ENCODE assay signal across 10 cellular contexts in the genomic region with DNA sequence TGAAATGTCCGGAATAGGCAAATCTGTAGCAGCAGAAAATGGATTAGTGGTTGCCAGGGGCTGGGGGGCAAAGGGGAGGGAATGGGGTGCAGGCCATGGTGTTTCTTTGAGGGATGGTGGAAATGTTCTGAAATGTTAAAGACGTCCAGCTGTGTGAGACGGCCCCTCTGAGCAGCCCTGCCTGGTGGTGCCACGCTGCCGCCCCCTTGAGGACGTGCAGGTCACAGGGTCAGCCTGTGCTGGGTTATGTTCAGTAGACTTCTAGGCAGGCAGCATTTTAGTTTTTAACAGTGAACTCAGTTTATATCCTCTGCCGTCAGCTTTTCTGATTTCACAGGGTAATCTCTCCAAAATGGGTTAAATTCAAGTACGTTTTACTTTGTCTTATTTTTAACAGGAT. TPM values are rescaled to one million over a fixed set of nuclear protein-coding genes. Genes with fewer than 3 reads are reported as not detected.
DNase-seq lines count a peak whose midpoint lies in the region; ATAC-seq, FAIRE-seq and TF ChIP-seq lines count a peak whose summit lies in the region.
"Had no signal": no experiment of that assay in that cellular context is flagged by ENCODE, and none has a peak within 500 bp of the region (broad histone marks: within the 10 kb centered on the region; RNA-seq: fewer than 3 reads in every experiment).

No MANE protein-coding gene starts in this region.

- no peak overlapping the region for H3K4me3 ChIP-seq in small intestine (ENCODE audit: low read depth in 1 of 2, low read length in 2 of 2)

- DNase-seq in SIG-M5 treated with dmso at 0.1 percent for 504 hours (lab: John Stamatoyannopoulos, UW; ENCODE audit: unreplicated experiment) (peak; percentile 4), SIG-M5 (lab: John Stamatoyannopoulos, UW) (no peak), endothelial cell (ENCODE audit: low spot score) (peak; percentile 56), small intestine (no peak), 8988T (no peak)
- DNase-seq in T-helper 2 cell treated with Interferon-gamma antibody and Interleukin-4, amounts not matched to agents 5 μg/mL and 100 μg/mL, for 36 hours (ENCODE audit: low spot score) = peak; percentile 26

- peak overlapping the region; percentile 70 for H3K4me3 Mint-ChIP-seq in T-helper 2 cell treated with Interferon-gamma antibody and Interleukin-4, amounts not matched to agents 5 μg/mL and 100 μg/mL, for 36 hours
- H3K4me3 Mint-ChIP-seq in endothelial cell (ENCODE audit: unreplicated experiment) = no peak overlapping the region
- H3K4me3 Mint-ChIP-seq in stimulated activated memory B cell treated with anti-CD40 and anti-IgM and Interleukin-4, amounts not matched to agents 10 μg/mL and 1 μg/mL and 100 μg/mL, for 72 hours = peak overlapping the region; percentile 36

- TF ChIP-seq CTCF in endothelial cell (IDR thresholded peaks at IDR 0.05; ENCODE audit: unreplicated experiment) = peak; percentile 23

- 51 to 65% (median 52%) methylated on average over 8 of the region's 8 CpGs for WGBS in small intestine, 3 donors

- H3K9me3 Mint-ChIP-seq in T-helper 2 cell treated with Interferon-gamma antibody and Interleukin-4, amounts not matched to agents 5 μg/mL and 100 μg/mL, for 36 hours = no peaks in the 10 kb centered on the region
- H3K9me3 Mint-ChIP-seq in endothelial cell (ENCODE audit: unreplicated experiment) = no peaks in the 10 kb centered on the region
- H3K9me3 Mint-ChIP-seq in stimulated activated memory B cell treated with anti-CD40 and anti-IgM and Interleukin-4, amounts not matched to agents 10 μg/mL and 1 μg/mL and 100 μg/mL, for 72 hours = no peaks in the 10 kb centered on the region

- peaks cover 40% of the 10 kb centered on the region for H3K4me1 Mint-ChIP-seq in T-helper 2 cell treated with Interferon-gamma antibody and Interleukin-4, amounts not matched to agents 5 μg/mL and 100 μg/mL, for 36 hours (ENCODE audit: low read depth)
- peaks cover 18% of the 10 kb centered on the region for H3K4me1 Mint-ChIP-seq in endothelial cell (ENCODE audit: unreplicated experiment)
- H3K4me1 Mint-ChIP-seq in stimulated activated memory B cell treated with anti-CD40 and anti-IgM and Interleukin-4, amounts not matched to agents 10 μg/mL and 1 μg/mL and 100 μg/mL, for 72 hours = peaks cover 53% of the 10 kb centered on the region

- no peak for FAIRE-seq in small intestine (lab: Jason Lieb, UNC)

- no peaks in the 10 kb centered on the region for H3K27me3 ChIP-seq in small intestine (ENCODE audit: control insufficient read depth in 2 of 2, insufficient read depth in 2 of 2, low read length in 2 of 2)

- no peaks in the 10 kb centered on the region for H3K27me3 Mint-ChIP-seq in T-helper 2 cell treated with Interferon-gamma antibody and Interleukin-4, amounts not matched to agents 5 μg/mL and 100 μg/mL, for 36 hours (ENCODE audit: low read depth)
- H3K27me3 Mint-ChIP-seq in endothelial cell (ENCODE audit: unreplicated experiment) = no peaks in the 10 kb centered on the region
- H3K27me3 Mint-ChIP-seq in stimulated activated memory B cell treated with anti-CD40 and anti-IgM and Interleukin-4, amounts not matched to agents 10 μg/mL and 1 μg/mL and 100 μg/mL, for 72 hours = no peaks in the 10 kb centered on the region

- H3K27ac ChIP-seq in small intestine (ENCODE audit: low read depth in 1 of 2, low read length in 1 of 2) = peak overlapping the region in 1 of 2 donors; percentile 61

- H3K9me3 ChIP-seq in small intestine (ENCODE audit: control insufficient read depth, low read depth) = no peaks in the 10 kb centered on the region

- no peak for ATAC-seq in stimulated activated memory B cell treated with anti-CD40 and anti-IgM and Interleukin-4, amounts not matched to agents 10 μg/mL and 1 μg/mL and 100 μg/mL, for 72 hours
- no peak for ATAC-seq in GM21423 (IDR thresholded peaks at IDR 0.05; ENCODE audit: unreplicated experiment)

- H3K4me1 ChIP-seq in small intestine (ENCODE audit: control insufficient read depth in 2 of 2, insufficient read depth in 1 of 2, low read depth in 1 of 2, low read length in 1 of 2) = peaks cover 3 to 6% of the 10 kb centered on the region in 2 donors

- H3K36me3 ChIP-seq in small intestine (ENCODE audit: control insufficient read depth in 2 of 2, insufficient read depth in 2 of 2, low read length in 2 of 2) = peaks cover 13 to 18% of the 10 kb centered on the region in 2 donors

- H3K36me3 Mint-ChIP-seq in T-helper 2 cell treated with Interferon-gamma antibody and Interleukin-4, amounts not matched to agents 5 μg/mL and 100 μg/mL, for 36 hours (ENCODE audit: low read depth) = peaks cover 56% of the 10 kb centered on the region
- H3K36me3 Mint-ChIP-seq in endothelial cell (ENCODE audit: low read depth, unreplicated experiment) = peaks cover 28% of the 10 kb centered on the region
- H3K36me3 Mint-ChIP-seq in stimulated activated memory B cell treated with anti-CD40 and anti-IgM and Interleukin-4, amounts not matched to agents 10 μg/mL and 1 μg/mL and 100 μg/mL, for 72 hours = peaks cover 39% of the 10 kb centered on the region

- peak overlapping the region; percentile 93 for H3K27ac Mint-ChIP-seq in T-helper 2 cell treated with Interferon-gamma antibody and Interleukin-4, amounts not matched to agents 5 μg/mL and 100 μg/mL, for 36 hours
- H3K27ac Mint-ChIP-seq in endothelial cell (ENCODE audit: unreplicated experiment) = peak overlapping the region; percentile 30
- H3K27ac Mint-ChIP-seq in stimulated activated memory B cell treated with anti-CD40 and anti-IgM and Interleukin-4, amounts not matched to agents 10 μg/mL and 1 μg/mL and 100 μg/mL, for 72 hours = peak overlapping the region; percentile 93

RNA-seq across cellular contexts. Expression of a gene that starts 9.4 kb away (rescaled TPM):
- 41.5 TPM for total RNA-seq in endothelial cell (ENCODE audit: unreplicated experiment)
- polyA plus RNA-seq in small intestine = 10 to 100 TPM; 37.4 to 70.8 (median 62.8) TPM

RNA-seq across cellular contexts. Expression of a gene that starts 58.8 kb away (rescaled TPM):
- 57.0 TPM for total RNA-seq in endothelial cell (ENCODE audit: unreplicated experiment)
- polyA plus RNA-seq in small intestine = 1 to 10 TPM in 2 of 3 donors, not detected in 1; 1.1 to 1.8 TPM
- total RNA-seq: dermis microvascular lymphatic vessel endothelial cell, pulmonary artery endothelial cell had no signal

Comparison
In these comparisons a context has a peak if more than half of its experiments do, and no peak if none do; other contexts are left out.
1. DNase-seq: peak in SIG-M5 treated with dmso at 0.1 percent for 504 hours (single experiment), T-helper 2 cell treated with Interferon-gamma antibody and Interleukin-4, amounts not matched to agents 5 μg/mL and 100 μg/mL, for 36 hours (single experiment) and endothelial cell (single experiment); none in SIG-M5 (single experiment), small intestine (single experiment) and 8988T (single experiment).
2. H3K27ac Mint-ChIP-seq: peak in every context shown above with its lines; median percentile 93 in T-helper 2 cell treated with Interferon-gamma antibody and Interleukin-4, amounts not matched to agents 5 μg/mL and 100 μg/mL, for 36 hours; 93 in stimulated activated memory B cell treated with anti-CD40 and anti-IgM and Interleukin-4, amounts not matched to agents 10 μg/mL and 1 μg/mL and 100 μg/mL, for 72 hours; 30 in endothelial cell.